Comparison of ENCODE assay signal across 9 cellular contexts in genomic region chr16:70529051-70529777, GRCh38. TPM values are rescaled to one million over a fixed set of nuclear protein-coding genes. Genes with fewer than 3 reads are reported as not detected.
A peak's percentile ranks its signal among the peaks of the same experiment; 100 is the strongest.
DNase-seq lines count a peak whose midpoint lies in the region; ATAC-seq and TF ChIP-seq lines count a peak whose summit lies in the region.
"Had no signal": no experiment of that assay in that cellular context is flagged by ENCODE, and none has a peak within 500 bp of the region (broad histone marks: within the 10 kb centered on the region; RNA-seq: fewer than 3 reads in every experiment).

No MANE protein-coding gene starts in this region.

- peak overlapping the region; percentile 44 to 91 (median 58) for H3K4me3 Mint-ChIP-seq in CD4-positive, CD25-positive, alpha-beta regulatory T cell
- H3K4me3 Mint-ChIP-seq in T-helper 2 cell treated with Interferon-gamma antibody and Interleukin-4, amounts not matched to agents 5 μg/mL and 100 μg/mL, for 36 hours: peak overlapping the region; percentile 23

- H3K27ac ChIP-seq in CD4-positive, CD25-positive, alpha-beta regulatory T cell (ENCODE audit: insufficient read depth, low read length, poor library complexity, severe bottlenecking): no peak overlapping the region
- no peak overlapping the region for H3K27ac ChIP-seq in HEK293 (ENCODE audit: extremely low read depth, low read depth, low read length)
- H3K27ac ChIP-seq: pancreas had no signal

- ATAC-seq in CD4-positive, CD25-positive, alpha-beta regulatory T cell (ENCODE audit: low read depth in 2 of 2): peak in 1 of 2 donors; percentile 62
- ATAC-seq in HG03097 (IDR thresholded peaks at IDR 0.05; ENCODE audit: low FRiP score, unreplicated experiment): no peak

- no peaks in the 10 kb centered on the region for H3K9me3 ChIP-seq in CD4-positive, CD25-positive, alpha-beta regulatory T cell (ENCODE audit: control insufficient read depth in 2 of 2, low read length in 2 of 2)
- H3K9me3 ChIP-seq in HEK293 (ENCODE audit: control insufficient read depth, insufficient read depth, low read depth, low read length): no peaks in the 10 kb centered on the region
- no peaks in the 10 kb centered on the region for H3K9me3 ChIP-seq in skeletal muscle satellite cell (replicated peaks; ENCODE audit: low read length)
- H3K9me3 ChIP-seq: pancreas had no signal

- H3K27ac Mint-ChIP-seq in CD4-positive, CD25-positive, alpha-beta regulatory T cell: peak overlapping the region; percentile 38 to 86 (median 62)
- no peak overlapping the region for H3K27ac Mint-ChIP-seq in T-helper 2 cell treated with Interferon-gamma antibody and Interleukin-4, amounts not matched to agents 5 μg/mL and 100 μg/mL, for 36 hours

- no peaks in the 10 kb centered on the region for H3K9me3 Mint-ChIP-seq in CD4-positive, CD25-positive, alpha-beta regulatory T cell
- no peaks in the 10 kb centered on the region for H3K9me3 Mint-ChIP-seq in T-helper 2 cell treated with Interferon-gamma antibody and Interleukin-4, amounts not matched to agents 5 μg/mL and 100 μg/mL, for 36 hours

- peaks cover 27 to 67% (median 52%) of the 10 kb centered on the region in 4 donors for H3K4me1 Mint-ChIP-seq in CD4-positive, CD25-positive, alpha-beta regulatory T cell
- H3K4me1 Mint-ChIP-seq in T-helper 2 cell treated with Interferon-gamma antibody and Interleukin-4, amounts not matched to agents 5 μg/mL and 100 μg/mL, for 36 hours (ENCODE audit: low read depth): peaks cover 34% of the 10 kb centered on the region

- H3K9ac ChIP-seq in skeletal muscle satellite cell (ENCODE audit: low read depth, low read length): peak overlapping the region; percentile 22

- CTCF ChIA-PET in HEK293 (lab: Yijun Ruan, JAX): interaction anchor here (0.6 to 1.5 kb wide), 5 partner anchors 24 to 103 kb away, joined by 3 to 5 read pairs (median 3); no protein-coding TSS in a partner anchor

- peak in 2 of 3 donors; percentile 40 to 66 for DNase-seq in CD4-positive, CD25-positive, alpha-beta regulatory T cell
- DNase-seq in T-helper 2 cell treated with Interferon-gamma antibody and Interleukin-4, amounts not matched to agents 5 μg/mL and 100 μg/mL, for 36 hours (ENCODE audit: low spot score): no peak
- DNase-seq in fibroblast of the aortic adventitia (ENCODE audit: low read depth) (peak; percentile 84), iPS-NIHi11 (ENCODE audit: low spot score) (no peak)
- DNase-seq in NK-92 treated with Interleukin-12 subunit alpha and Interleukin-12 subunit beta, amount 100 ng/mL, for 24 hours (lab: John Stamatoyannopoulos, UW): no peak
- DNase-seq: pancreas had no signal

- peak overlapping the region; percentile 44 for H3K4me2 ChIP-seq in skeletal muscle satellite cell (ENCODE audit: low read length)

- TF ChIP-seq CTCF in HEK293 (tag by site-specific recombination; IDR thresholded peaks at IDR 0.05): no peak
- TF ChIP-seq CTCF in fibroblast of the aortic adventitia (IDR thresholded peaks at IDR 0.05; ENCODE audit: insufficient read depth, low read length): peak; percentile 50

- no peaks in the 10 kb centered on the region for H3K27me3 Mint-ChIP-seq in CD4-positive, CD25-positive, alpha-beta regulatory T cell
- H3K27me3 Mint-ChIP-seq in T-helper 2 cell treated with Interferon-gamma antibody and Interleukin-4, amounts not matched to agents 5 μg/mL and 100 μg/mL, for 36 hours (ENCODE audit: low read depth): no peaks in the 10 kb centered on the region

- H3K27me3 ChIP-seq in CD4-positive, CD25-positive, alpha-beta regulatory T cell (ENCODE audit: control insufficient read depth, insufficient read depth, low read length): no peaks in the 10 kb centered on the region
- H3K27me3 ChIP-seq in skeletal muscle satellite cell (ENCODE audit: control insufficient read depth, insufficient read depth, low read length): no peaks in the 10 kb centered on the region
- H3K27me3 ChIP-seq: pancreas had no signal

- POLR2A ChIA-PET in HEK293 (lab: Yijun Ruan, JAX): no interaction called here

- H3K36me3 Mint-ChIP-seq in CD4-positive, CD25-positive, alpha-beta regulatory T cell: peaks cover 40% of the 10 kb centered on the region
- peaks cover 72% of the 10 kb centered on the region for H3K36me3 Mint-ChIP-seq in T-helper 2 cell treated with Interferon-gamma antibody and Interleukin-4, amounts not matched to agents 5 μg/mL and 100 μg/mL, for 36 hours (ENCODE audit: low read depth)

- H3K36me3 ChIP-seq in CD4-positive, CD25-positive, alpha-beta regulatory T cell (ENCODE audit: control insufficient read depth, insufficient read depth, low read length): peaks cover 67% of the 10 kb centered on the region
- peaks cover 47 to 87% of the 10 kb centered on the region in 2 experiments for H3K36me3 ChIP-seq in HEK293 (ENCODE audit: control insufficient read depth in 2 of 2, insufficient read depth in 1 of 2, low read length in 2 of 2)
- H3K36me3 ChIP-seq in skeletal muscle satellite cell (ENCODE audit: insufficient read depth, low read length): peaks cover 60% of the 10 kb centered on the region

- H3K4me1 ChIP-seq in CD4-positive, CD25-positive, alpha-beta regulatory T cell (ENCODE audit: control insufficient read depth, insufficient read depth, low read length, poor library complexity, severe bottlenecking): peaks cover 41% of the 10 kb centered on the region
- H3K4me1 ChIP-seq in HEK293 (ENCODE audit: control insufficient read depth, insufficient read depth, low read length): peaks cover 8% of the 10 kb centered on the region
- peaks cover 34% of the 10 kb centered on the region for H3K4me1 ChIP-seq in skeletal muscle satellite cell (ENCODE audit: control insufficient read depth, insufficient read depth, low read length)

- H3K4me3 ChIP-seq in CD4-positive, CD25-positive, alpha-beta regulatory T cell (ENCODE audit: low read depth, low read length): peak overlapping the region; percentile 34
- H3K4me3 ChIP-seq in HEK293 (ENCODE audit: low read depth, low read length) (no peak overlapping the region), fibroblast of the aortic adventitia (ENCODE audit: low read depth, low read length) (no peak overlapping the region), skeletal muscle satellite cell (ENCODE audit: low read length) (no peak overlapping the region)
- H3K4me3 ChIP-seq: pancreas had no signal

TF ChIP-seq in HEK293, 187 proteins besides CTCF, POLR2A, EP300 and RAD21:
- 0 out of 2 replicates have a peak, but pooled peaks have one; percentile 27 for TF ChIP-seq ZNF660 (tag by site-specific recombination; IDR thresholded peaks at IDR 0.05)
- TF ChIP-seq ZNF654 (tag by site-specific recombination; IDR thresholded peaks at IDR 0.05; ENCODE audit: low read depth): peak; percentile 20; the same call in 1 of the 2 replicates
- TF ChIP-seq ZNF366 (tag by site-specific recombination; conservative IDR thresholded peaks at IDR 0.05): no peak
- no peak for TF ChIP-seq ZNF138 (tag by site-specific recombination; IDR thresholded peaks at IDR 0.05; ENCODE audit: borderline replicate concordance)
- TF ChIP-seq ZNF692 (tag by site-specific recombination; IDR thresholded peaks at IDR 0.05): peak; percentile 62; the same call in 1 of the 2 replicates
TF ChIP-seq in HEK293: peak in this region for 3.

RNA-seq across cellular contexts. Expression of gene SF3B3, which starts 5.6 kb away (rescaled TPM):
- 190 TPM for total RNA-seq in CD4-positive, CD25-positive, alpha-beta regulatory T cell
- polyA plus RNA-seq in CD4-positive, CD25-positive, alpha-beta regulatory T cell: 100 to 1,000 TPM; 110 to 165 (median 136) TPM
- total RNA-seq in fibroblast of the aortic adventitia (ENCODE audit: low replicate concordance): 39.1 and 184 TPM in 2 replicates
- 133 and 140 TPM in 2 replicates for total RNA-seq in skeletal muscle satellite cell (2012; rRNA removed)

RNA-seq across cellular contexts. Expression of gene COG4, which starts 5.9 kb away (rescaled TPM):
- total RNA-seq in CD4-positive, CD25-positive, alpha-beta regulatory T cell: 57.4 TPM
- polyA plus RNA-seq in CD4-positive, CD25-positive, alpha-beta regulatory T cell: 10 to 100 TPM; 37.5 to 73.2 (median 48.1) TPM
- total RNA-seq in fibroblast of the aortic adventitia (ENCODE audit: low replicate concordance): 59.9 and 131 TPM in 2 replicates
- 34.0 and 53.5 TPM in 2 replicates for total RNA-seq in skeletal muscle satellite cell (2012; rRNA removed)

Comparison
In these comparisons a context has a peak if more than half of its experiments do, and no peak if none do; other contexts are left out.
1. DNase-seq: peak in CD4-positive, CD25-positive, alpha-beta regulatory T cell (2 of 3) and fibroblast of the aortic adventitia (single experiment); none in T-helper 2 cell treated with Interferon-gamma antibody and Interleukin-4, amounts not matched to agents 5 μg/mL and 100 μg/mL, for 36 hours (single experiment), iPS-NIHi11 (single experiment) and NK-92 treated with Interleukin-12 subunit alpha and Interleukin-12 subunit beta, amount 100 ng/mL, for 24 hours (single experiment).